12 cellular contexts compared by ENCODE assay signal in the genomic region with DNA sequence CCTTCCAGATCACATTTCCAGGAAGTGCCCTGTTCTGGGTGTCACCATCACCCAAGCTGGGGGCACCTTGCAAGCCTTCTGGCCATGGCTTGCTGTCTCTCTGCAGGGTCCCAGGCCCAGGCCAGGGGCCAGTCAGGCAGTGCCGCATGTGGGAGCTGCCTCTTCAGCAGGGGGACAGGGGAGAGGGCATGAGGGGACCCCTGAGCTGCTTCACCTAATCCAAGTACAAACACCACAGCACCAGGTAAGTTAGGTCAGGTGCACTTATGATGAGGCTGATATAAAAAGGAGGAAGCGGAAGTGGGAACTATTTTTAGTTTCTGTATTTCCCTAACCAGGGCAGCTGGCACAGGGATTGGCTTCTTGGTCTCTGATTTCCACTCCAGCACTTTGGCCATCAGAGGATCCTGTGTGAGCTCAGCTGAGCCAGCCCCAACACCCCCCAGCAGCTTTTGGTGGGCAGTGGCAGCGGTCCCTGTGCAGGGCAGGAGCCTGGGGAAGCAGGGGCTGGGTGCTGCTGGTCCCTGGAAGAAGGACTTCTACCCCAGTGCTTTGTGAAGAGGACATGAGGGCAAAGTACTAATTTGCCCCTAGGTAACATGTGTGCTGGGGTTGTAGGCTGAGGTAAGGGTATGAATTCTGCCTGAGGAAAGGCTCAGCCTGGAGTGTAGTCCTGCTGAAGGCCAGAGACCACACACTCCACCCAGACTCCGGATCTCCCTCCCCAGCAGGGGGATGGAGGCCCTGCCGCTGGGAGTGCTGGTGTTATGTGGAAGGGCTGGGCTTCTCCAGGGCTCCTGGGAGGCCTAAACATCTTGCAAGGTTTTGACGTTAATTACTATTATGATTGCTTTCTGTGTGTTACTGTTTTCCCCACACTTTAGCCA. TPM values are rescaled to one million over a fixed set of nuclear protein-coding genes. Genes with fewer than 3 reads are reported as not detected.
DNase-seq lines count a peak whose midpoint lies in the region; ATAC-seq, FAIRE-seq and TF ChIP-seq lines count a peak whose summit lies in the region.
"Had no signal": no experiment of that assay in that cellular context is flagged by ENCODE, and none has a peak within 500 bp of the region (broad histone marks: within the 10 kb centered on the region; RNA-seq: fewer than 3 reads in every experiment).

No MANE protein-coding gene starts in this region.

- H3K4me3 ChIP-seq in keratinocyte (ENCODE audit: control insufficient read depth in 2 of 3, extremely low read depth in 1 of 3, insufficient read depth in 2 of 3, low read depth in 1 of 3, low read length in 3 of 3) (no peak overlapping the region), vagina (no peak overlapping the region)

- DNase-seq in activated naive CD8-positive, alpha-beta T cell treated with anti-CD3 and anti-CD28 coated beads, Interleukin-2, amount 50 U/mL, for 24 hours = no peak
- DNase-seq in SK-N-DZ (ENCODE audit: low spot score) = peak; percentile 61
- DNase-seq in keratinocyte (ENCODE audit: low read depth, low spot score) = no peak
- peak; percentile 70 to 77 for DNase-seq in vagina (ENCODE audit: extremely low spot score in 2 of 2)
- no peak for DNase-seq in Kasumi-1 (lab: John Stamatoyannopoulos, UW)
- DNase-seq: C1 segment of cervical spinal cord; stimulated activated CD4-positive, alpha-beta T cell treated with anti-CD3 and anti-CD28 coated beads, Interleukin-4, amount 100 ng/mL, for 1 hour; testis had no signal

- H3K36me3 ChIP-seq in keratinocyte (ENCODE audit: control insufficient read depth in 2 of 2, extremely low read depth in 1 of 2, insufficient read depth in 2 of 2, low read length in 2 of 2) (no peaks in the 10 kb centered on the region), vagina (no peaks in the 10 kb centered on the region)

- peak overlapping the region; percentile 59 for H3K4me3 Mint-ChIP-seq in activated naive CD8-positive, alpha-beta T cell
- H3K4me3 Mint-ChIP-seq in activated naive CD8-positive, alpha-beta T cell treated with anti-CD3 and anti-CD28 coated beads, Interleukin-2, amount 50 U/mL, for 24 hours = no peak overlapping the region
- H3K4me3 Mint-ChIP-seq: activated CD8-positive, alpha-beta memory T cell treated with anti-CD3 and anti-CD28 coated beads, Interleukin-2, amount 10 ng/mL, durations not matched to agents 7 days and 5 days had no signal

- TF ChIP-seq CTCF in keratinocyte (optimal IDR thresholded peaks at IDR 0.05 in 1 of 3, IDR thresholded peaks at IDR 0.05 in 1 of 3, conservative IDR thresholded peaks at IDR 0.05 in 1 of 3; ENCODE audit: extremely low read depth in 1 of 3, insufficient read depth in 2 of 3, low read length in 3 of 3) = no peak
- no peak for TF ChIP-seq CTCF in vagina (IDR thresholded peaks at IDR 0.05)

- H3K4me2 ChIP-seq in keratinocyte (ENCODE audit: control insufficient read depth, extremely low read depth, insufficient read depth, low read depth, low read length) = no peak overlapping the region

- H2AFZ ChIP-seq in keratinocyte (ENCODE audit: control insufficient read depth, low read length) = peak overlapping the region; percentile 42

- TF ChIP-seq POLR2A in vagina (IDR thresholded peaks at IDR 0.05) = no peak

- H3K9me3 ChIP-seq in keratinocyte (ENCODE audit: control insufficient read depth, low read depth, low read length) = no peaks in the 10 kb centered on the region
- H3K9me3 ChIP-seq in vagina = no peaks in the 10 kb centered on the region
- H3K9me3 ChIP-seq: testis had no signal

- no peaks in the 10 kb centered on the region for H3K36me3 Mint-ChIP-seq in activated naive CD8-positive, alpha-beta T cell
- H3K36me3 Mint-ChIP-seq in activated naive CD8-positive, alpha-beta T cell treated with anti-CD3 and anti-CD28 coated beads, Interleukin-2, amount 50 U/mL, for 24 hours (ENCODE audit: low read depth) = no peaks in the 10 kb centered on the region
- H3K36me3 Mint-ChIP-seq: activated CD8-positive, alpha-beta memory T cell treated with anti-CD3 and anti-CD28 coated beads, Interleukin-2, amount 10 ng/mL, durations not matched to agents 7 days and 5 days had no signal

- H3K27ac ChIP-seq in keratinocyte (ENCODE audit: control insufficient read depth, insufficient read depth, low read length) = peak overlapping the region; percentile 14
- no peak overlapping the region for H3K27ac ChIP-seq in vagina
- H3K27ac ChIP-seq: testis had no signal

- H4K20me1 ChIP-seq in keratinocyte (ENCODE audit: control insufficient read depth, extremely low read depth, insufficient read depth, low read length) = no peaks in the 10 kb centered on the region

- no peaks in the 10 kb centered on the region for H3K9me3 Mint-ChIP-seq in activated naive CD8-positive, alpha-beta T cell (ENCODE audit: low read depth)
- no peaks in the 10 kb centered on the region for H3K9me3 Mint-ChIP-seq in activated naive CD8-positive, alpha-beta T cell treated with anti-CD3 and anti-CD28 coated beads, Interleukin-2, amount 50 U/mL, for 24 hours

- peaks cover 20% of the 10 kb centered on the region for H3K27me3 ChIP-seq in keratinocyte (ENCODE audit: control insufficient read depth, extremely low read depth, insufficient read depth, low read length)
- H3K27me3 ChIP-seq in vagina = no peaks in the 10 kb centered on the region
- H3K27me3 ChIP-seq: testis had no signal

- peaks cover 8% of the 10 kb centered on the region for H3K4me1 ChIP-seq in keratinocyte (ENCODE audit: control insufficient read depth, extremely low read depth, insufficient read depth, low read length)
- H3K4me1 ChIP-seq in vagina = peaks cover 8% of the 10 kb centered on the region
- H3K4me1 ChIP-seq: testis had no signal

- peaks cover 2% of the 10 kb centered on the region for H3K27me3 Mint-ChIP-seq in activated naive CD8-positive, alpha-beta T cell
- H3K27me3 Mint-ChIP-seq in activated naive CD8-positive, alpha-beta T cell treated with anti-CD3 and anti-CD28 coated beads, Interleukin-2, amount 50 U/mL, for 24 hours = peaks cover 12% of the 10 kb centered on the region

- H3K27ac Mint-ChIP-seq in activated naive CD8-positive, alpha-beta T cell = no peak overlapping the region
- no peak overlapping the region for H3K27ac Mint-ChIP-seq in activated naive CD8-positive, alpha-beta T cell treated with anti-CD3 and anti-CD28 coated beads, Interleukin-2, amount 50 U/mL, for 24 hours
- H3K27ac Mint-ChIP-seq: activated CD8-positive, alpha-beta memory T cell treated with anti-CD3 and anti-CD28 coated beads, Interleukin-2, amount 10 ng/mL, durations not matched to agents 7 days and 5 days had no signal

- no peak for ATAC-seq in activated naive CD8-positive, alpha-beta T cell treated with anti-CD3 and anti-CD28 coated beads, Interleukin-2, amount 50 U/mL, for 24 hours
- ATAC-seq in HG02981 (IDR thresholded peaks at IDR 0.05; ENCODE audit: unreplicated experiment) = no peak
- no peak for ATAC-seq in HG02588 (IDR thresholded peaks at IDR 0.05; ENCODE audit: unreplicated experiment)
- ATAC-seq: activated CD8-positive, alpha-beta memory T cell treated with anti-CD3 and anti-CD28 coated beads, Interleukin-2, amount 10 ng/mL, durations not matched to agents 7 days and 5 days had no signal

- intact Hi-C loops in vagina (cut with DNase I) = no loop called here

- H3K4me1 Mint-ChIP-seq in activated naive CD8-positive, alpha-beta T cell (ENCODE audit: low read depth) = peaks cover 33% of the 10 kb centered on the region
- peaks cover 21% of the 10 kb centered on the region for H3K4me1 Mint-ChIP-seq in activated naive CD8-positive, alpha-beta T cell treated with anti-CD3 and anti-CD28 coated beads, Interleukin-2, amount 50 U/mL, for 24 hours

- no peaks in the 10 kb centered on the region for H3K9me1 ChIP-seq in keratinocyte (ENCODE audit: control insufficient read depth, extremely low read depth, insufficient read depth, low read length)

- no peak overlapping the region for H3K9ac ChIP-seq in keratinocyte (ENCODE audit: control insufficient read depth, extremely low read depth, insufficient read depth, low read length)

- H3K79me2 ChIP-seq in keratinocyte (ENCODE audit: control insufficient read depth, insufficient read depth, low read length) = no peaks in the 10 kb centered on the region

- dilution Hi-C loops in keratinocyte (cut with MboI; ENCODE audit: extremely low pct_ligation_motif_present, low sequenced_read_pairs) = no loop called here

- no peak for FAIRE-seq in keratinocyte (lab: Jason Lieb, UNC)

RNA-seq across cellular contexts. Expression of a gene that starts 3.3 kb away (rescaled TPM):
- polyA plus RNA-seq in SK-N-DZ (2014; cell fraction: cytosol; rRNA removed) = 9.5 and 10.4 TPM in 2 replicates
- 10.2 and 11.6 TPM in 2 replicates for polyA plus RNA-seq in SK-N-DZ (2014; cell fraction: nucleus; rRNA removed)
- 0.10 to 0.26 TPM (median 0.25 TPM) in 3 replicates for polyA plus RNA-seq in keratinocyte
- not detected for polyA plus RNA-seq in keratinocyte (2011; ENCODE audit: low read depth)
- 0.22 and 0.62 TPM in 2 replicates for polyA plus RNA-seq in keratinocyte (2011; cell fraction: cytosol; rRNA removed)
- polyA plus RNA-seq in keratinocyte (2011; cell fraction: nucleus; rRNA removed) = 1.2 and 1.6 TPM in 2 replicates
- polyA plus RNA-seq in keratinocyte (2012; ENCODE audit: low replicate concordance) = 0.38 and 1.0 TPM in 2 replicates
- 0.76 to 3.3 TPM (median 0.93 TPM) in 3 replicates for polyA minus RNA-seq in keratinocyte
- not detected for polyA minus RNA-seq in keratinocyte (2011; cell fraction: cytosol; rRNA and poly(A)+ RNA removed)
- 1.6 and 3.2 TPM in 2 replicates for polyA minus RNA-seq in keratinocyte (2011; cell fraction: nucleus; rRNA and poly(A)+ RNA removed)
- 4.9 TPM for total RNA-seq in vagina

Comparison
In these comparisons a context has a peak if more than half of its experiments do, and no peak if none do; other contexts are left out.
1. DNase-seq: peak in SK-N-DZ (single experiment) and vagina (2 of 2); none in activated naive CD8-positive, alpha-beta T cell treated with anti-CD3 and anti-CD28 coated beads, Interleukin-2, amount 50 U/mL, for 24 hours (single experiment), keratinocyte (single experiment) and Kasumi-1 (0 of 2).